8 cellular contexts compared by ENCODE assay signal in the genomic region with DNA sequence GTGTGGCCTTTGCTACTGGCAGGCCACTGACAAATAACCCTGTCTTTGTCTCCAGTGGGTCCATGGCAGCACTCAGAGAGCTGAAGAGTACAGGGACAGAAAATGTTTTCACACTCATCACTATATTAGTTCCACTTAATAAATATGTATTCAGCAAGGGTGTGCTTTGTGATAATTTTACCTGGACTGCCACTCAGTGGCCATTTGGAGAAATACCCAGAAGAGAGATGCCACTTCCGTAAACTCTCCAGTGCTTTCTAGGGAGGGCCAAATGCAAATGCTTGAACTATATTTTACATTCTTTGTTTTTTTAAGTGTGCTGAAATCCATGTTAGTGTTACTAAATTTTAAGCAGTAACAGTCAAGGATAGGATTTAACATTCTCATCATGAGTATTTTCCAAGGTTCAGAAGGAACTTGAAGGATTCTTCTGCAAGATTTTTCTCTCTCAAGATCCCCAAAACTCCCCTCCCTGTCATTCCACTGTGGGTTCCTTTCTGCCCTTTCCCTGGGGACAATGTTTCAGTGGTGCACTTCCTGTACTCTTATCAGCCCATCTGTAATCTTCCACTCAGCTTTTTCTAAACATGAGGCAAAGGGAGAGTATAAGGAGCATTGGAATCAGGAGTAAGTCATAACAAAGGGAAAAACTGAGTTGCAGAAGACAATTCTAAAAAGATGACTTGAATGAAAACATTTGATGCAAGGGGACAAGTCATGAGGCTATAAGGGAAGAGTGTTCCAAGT. TPM values are rescaled to one million over a fixed set of nuclear protein-coding genes. Genes with fewer than 3 reads are reported as not detected.
A peak's percentile ranks its signal among the peaks of the same experiment; 100 is the strongest.
DNase-seq lines count a peak whose midpoint lies in the region; ATAC-seq and TF ChIP-seq lines count a peak whose summit lies in the region.

No MANE protein-coding gene starts in this region.

- peaks cover 6% of the 10 kb centered on the region for H3K4me1 ChIP-seq in adipocyte (ENCODE audit: control insufficient read depth, insufficient read depth, low read length)
- H3K4me1 ChIP-seq in mesenchymal stem cell (ENCODE audit: control insufficient read depth, insufficient read depth, low read depth, low read length) = no peaks in the 10 kb centered on the region

- no peak overlapping the region for H4K8ac ChIP-seq in mesenchymal stem cell (ENCODE audit: low read length)

- WGBS in mesenchymal stem cell = no CpG with 5 or more reads among the region's 1 CpG

- H4K91ac ChIP-seq in mesenchymal stem cell (ENCODE audit: low read length) = no peak overlapping the region

- H3K27ac ChIP-seq in mesenchymal stem cell (ENCODE audit: low read length, poor library complexity, severe bottlenecking) = no peak overlapping the region

- H3K9me3 ChIP-seq in adipocyte (ENCODE audit: control insufficient read depth, low read length) (no peaks in the 10 kb centered on the region), mesenchymal stem cell (ENCODE audit: control insufficient read depth, low read length) (no peaks in the 10 kb centered on the region)

- H3K27ac Mint-ChIP-seq in T-helper 2 cell treated with Interferon-gamma antibody and Interleukin-4, amounts not matched to agents 5 μg/mL and 100 μg/mL, for 36 hours = no peak overlapping the region

- H2BK5ac ChIP-seq in mesenchymal stem cell (ENCODE audit: low read depth, low read length, poor library complexity, severe bottlenecking) = no peak overlapping the region

- no peaks in the 10 kb centered on the region for H3K4me1 Mint-ChIP-seq in T-helper 2 cell treated with Interferon-gamma antibody and Interleukin-4, amounts not matched to agents 5 μg/mL and 100 μg/mL, for 36 hours (ENCODE audit: low read depth)

- ATAC-seq in HG03095 (IDR thresholded peaks at IDR 0.05; ENCODE audit: unreplicated experiment) (peak; percentile 57), HG03469 (IDR thresholded peaks at IDR 0.05; ENCODE audit: unreplicated experiment) (no peak)

- no peaks in the 10 kb centered on the region for H3K36me3 Mint-ChIP-seq in T-helper 2 cell treated with Interferon-gamma antibody and Interleukin-4, amounts not matched to agents 5 μg/mL and 100 μg/mL, for 36 hours (ENCODE audit: low read depth)

- H3K4ac ChIP-seq in mesenchymal stem cell (ENCODE audit: low read depth in 1 of 2, low read length in 2 of 2) = no peak overlapping the region

- H2AFZ ChIP-seq in mesenchymal stem cell (ENCODE audit: low read depth, low read length) = no peak overlapping the region

- peak; percentile 11 for TF ChIP-seq CTCF in GM12864 (IDR thresholded peaks at IDR 0.05; ENCODE audit: low read depth, low read length, missing control alignments)

- H2BK15ac ChIP-seq in mesenchymal stem cell (ENCODE audit: low read depth, poor library complexity, severe bottlenecking) = no peak overlapping the region

- H3K27me3 ChIP-seq in adipocyte (replicated peaks; ENCODE audit: control insufficient read depth, insufficient read depth, low read length) (peaks cover 14% of the 10 kb centered on the region), mesenchymal stem cell (ENCODE audit: control insufficient read depth in 1 of 2, insufficient read depth in 1 of 2, low read length in 2 of 2) (peaks cover 0 to 22% of the 10 kb centered on the region in 2 experiments)

- no peak overlapping the region for H2BK120ac ChIP-seq in mesenchymal stem cell (ENCODE audit: low read depth, low read length)

- H2AK5ac ChIP-seq in mesenchymal stem cell (ENCODE audit: low read length, severe bottlenecking) = no peak overlapping the region

- H3K9ac ChIP-seq in adipocyte (ENCODE audit: low read length) (no peak overlapping the region), mesenchymal stem cell (ENCODE audit: low read length) (no peak overlapping the region)

- no peak overlapping the region for H3K4me2 ChIP-seq in mesenchymal stem cell (ENCODE audit: low read length, poor library complexity, severe bottlenecking)

- no peak overlapping the region for H3K18ac ChIP-seq in mesenchymal stem cell (ENCODE audit: low read depth in 1 of 2, low read length in 2 of 2)

- H3K4me3 Mint-ChIP-seq in T-helper 2 cell treated with Interferon-gamma antibody and Interleukin-4, amounts not matched to agents 5 μg/mL and 100 μg/mL, for 36 hours = no peak overlapping the region

- no peak overlapping the region for H3K23ac ChIP-seq in mesenchymal stem cell (ENCODE audit: low read length in 2 of 2)

- H3K4me3 ChIP-seq in GM12864 (ENCODE audit: low read depth, low read length) (no peak overlapping the region), adipocyte (ENCODE audit: low read length) (no peak overlapping the region), mesenchymal stem cell (ENCODE audit: insufficient read depth in 1 of 2, low read depth in 1 of 2, low read length in 2 of 2) (no peak overlapping the region)

- H3K14ac ChIP-seq in mesenchymal stem cell (ENCODE audit: low read length in 2 of 2) = no peak overlapping the region

- DNase-seq in GM12864 (ENCODE audit: low read depth) = no peak
- peak; percentile 52 for DNase-seq in adipocyte (ENCODE audit: low read depth)
- peak; percentile 24 for DNase-seq in mesenchymal stem cell
- no peak for DNase-seq in C1 segment of cervical spinal cord (lab: John Stamatoyannopoulos, UW)
- no peak for DNase-seq in dedifferentiated amniotic fluid mesenchymal stem cell (ENCODE audit: extremely low spot score)
- no peak for DNase-seq in T-helper 2 cell treated with Interferon-gamma antibody and Interleukin-4, amounts not matched to agents 5 μg/mL and 100 μg/mL, for 36 hours (ENCODE audit: low spot score)

- no peaks in the 10 kb centered on the region for H3K36me3 ChIP-seq in adipocyte (ENCODE audit: control insufficient read depth, insufficient read depth, low read length, severe bottlenecking)
- H3K36me3 ChIP-seq in mesenchymal stem cell (ENCODE audit: control insufficient read depth in 1 of 2, insufficient read depth in 2 of 2, low read depth in 1 of 2, low read length in 2 of 2) = no peaks in the 10 kb centered on the region

- H3K9me3 Mint-ChIP-seq in T-helper 2 cell treated with Interferon-gamma antibody and Interleukin-4, amounts not matched to agents 5 μg/mL and 100 μg/mL, for 36 hours = no peaks in the 10 kb centered on the region

- no peaks in the 10 kb centered on the region for H3K79me1 ChIP-seq in mesenchymal stem cell (replicated peaks; ENCODE audit: low read length, poor library complexity, severe bottlenecking)

- no peaks in the 10 kb centered on the region for H3K27me3 Mint-ChIP-seq in T-helper 2 cell treated with Interferon-gamma antibody and Interleukin-4, amounts not matched to agents 5 μg/mL and 100 μg/mL, for 36 hours (ENCODE audit: low read depth)

- no peak overlapping the region for H2BK12ac ChIP-seq in mesenchymal stem cell (ENCODE audit: low read length in 2 of 2)

RNA-seq across cellular contexts. Expression of gene TFDP3, which starts 46.0 kb away (rescaled TPM):
- not detected for polyA plus RNA-seq in mesenchymal stem cell (2013, experiment 1 of 2)
- not detected for polyA plus RNA-seq in mesenchymal stem cell (2013, experiment 2 of 2)

Comparison
In these comparisons a context has a peak if more than half of its experiments do, and no peak if none do; other contexts are left out.
1. DNase-seq: peak in adipocyte (single experiment) and mesenchymal stem cell (single experiment); none in GM12864 (single experiment), C1 segment of cervical spinal cord (0 of 14), dedifferentiated amniotic fluid mesenchymal stem cell (single experiment) and T-helper 2 cell treated with Interferon-gamma antibody and Interleukin-4, amounts not matched to agents 5 μg/mL and 100 μg/mL, for 36 hours (single experiment).